ENCODE assay signal across 33 cellular contexts in the genomic region with DNA sequence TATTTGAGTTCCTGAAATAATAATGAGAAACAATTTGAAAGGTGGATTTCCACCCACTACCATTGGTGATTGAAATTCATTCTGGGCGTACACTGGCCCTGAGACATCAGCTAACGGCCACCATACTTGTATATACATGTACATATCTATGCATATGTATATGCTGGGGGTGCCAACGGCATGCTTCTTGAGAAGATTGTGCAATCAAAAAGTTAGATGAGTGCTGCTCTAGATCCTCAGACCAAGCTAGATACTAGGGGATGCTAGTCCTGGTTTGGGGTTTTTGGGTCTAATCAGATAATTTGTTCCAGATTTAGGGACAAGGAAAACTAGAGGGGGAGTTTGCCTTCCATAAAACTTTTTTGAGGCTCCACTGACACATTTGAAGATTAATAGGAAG.
"Had no signal": no experiment of that assay in that cellular context is flagged by ENCODE, and none has a peak within 500 bp of the region (broad histone marks: within the 10 kb centered on the region; RNA-seq: fewer than 3 reads in every experiment).

No MANE protein-coding gene starts in this region.

- H3K27ac ChIP-seq: ascending aorta, cardiac muscle cell, PC-9 had no signal

- H3K36me3 ChIP-seq: ascending aorta, cardiac muscle cell had no signal

- H2AFZ ChIP-seq: PC-9 had no signal

- H3K27me3 ChIP-seq: ascending aorta, cardiac muscle cell had no signal

- DNase-seq: activated CD4-positive, alpha-beta T cell treated with anti-CD3 and anti-CD28 coated beads for 36 hours; activated CD4-positive, alpha-beta T cell treated with anti-CD3 and anti-CD28 coated beads, Interleukin-2, amount 10 ng/mL, durations not matched to agents 7 days and 5 days; activated CD4-positive, alpha-beta T cell treated with anti-CD3 and anti-CD28 coated beads, Interleukin-2, amount 50 U/mL, for 48 hours; activated CD8-positive, alpha-beta T cell treated with anti-CD3 and anti-CD28 coated beads, Interleukin-2, amount 10 ng/mL, durations not matched to agents 7 days and 5 days; activated gamma-delta T cell; activated naive CD4-positive, alpha-beta T cell treated with Interleukin-2 at 50 U/mL for 16 hours; activated naive CD8-positive, alpha-beta T cell treated with anti-CD3 and anti-CD28 coated beads, Interleukin-2, amount 10 ng/mL, durations not matched to agents 7 days and 5 days; activated T-cell treated with anti-CD3 and anti-CD28 coated beads, Interleukin-2, amount 50 U/mL, for 24 hours; amygdala; Kasumi-1; KG1; MM.1S; MV-4-11; NCI-H1092; NCI-H1436 treated with DMSO at 0.1 percent for 48 hours; NCI-H1694 treated with DMSO at 0.1 percent for 48 hours; NCI-H2081; NCI-H226; NCI-H446 treated with DMSO at 0.1 percent for 48 hours; NCI-H524 treated with DMSO at 0.1 percent for 48 hours; NK-92 treated with Interleukin-12 subunit alpha and Interleukin-12 subunit beta, amount 100 ng/mL, for 24 hours; PC-9; Right ventricle myocardium superior; SW 1271; T-helper 1 cell; T-helper 2 cell; T1000 had no signal

- H3K4me2 ChIP-seq: PC-9 had no signal

- ATAC-seq: activated CD4-positive, alpha-beta T cell treated with anti-CD3 and anti-CD28 coated beads for 36 hours; activated CD4-positive, CD25-positive, alpha-beta regulatory T cell treated with anti-CD3 and anti-CD28 coated beads, Interleukin-2, amount 50 U/mL, for 24 hours; activated CD8-positive, alpha-beta T cell treated with anti-CD3 and anti-CD28 coated beads, Interleukin-2, amount 10 ng/mL, durations not matched to agents 7 days and 5 days; WTC11 had no signal

- H3K4me3 ChIP-seq: ascending aorta, cardiac muscle cell, PC-9 had no signal

- FAIRE-seq: RCC 7860, TTC549 had no signal

- H3K9me3 ChIP-seq: ascending aorta had no signal
